In the genomic region with DNA sequence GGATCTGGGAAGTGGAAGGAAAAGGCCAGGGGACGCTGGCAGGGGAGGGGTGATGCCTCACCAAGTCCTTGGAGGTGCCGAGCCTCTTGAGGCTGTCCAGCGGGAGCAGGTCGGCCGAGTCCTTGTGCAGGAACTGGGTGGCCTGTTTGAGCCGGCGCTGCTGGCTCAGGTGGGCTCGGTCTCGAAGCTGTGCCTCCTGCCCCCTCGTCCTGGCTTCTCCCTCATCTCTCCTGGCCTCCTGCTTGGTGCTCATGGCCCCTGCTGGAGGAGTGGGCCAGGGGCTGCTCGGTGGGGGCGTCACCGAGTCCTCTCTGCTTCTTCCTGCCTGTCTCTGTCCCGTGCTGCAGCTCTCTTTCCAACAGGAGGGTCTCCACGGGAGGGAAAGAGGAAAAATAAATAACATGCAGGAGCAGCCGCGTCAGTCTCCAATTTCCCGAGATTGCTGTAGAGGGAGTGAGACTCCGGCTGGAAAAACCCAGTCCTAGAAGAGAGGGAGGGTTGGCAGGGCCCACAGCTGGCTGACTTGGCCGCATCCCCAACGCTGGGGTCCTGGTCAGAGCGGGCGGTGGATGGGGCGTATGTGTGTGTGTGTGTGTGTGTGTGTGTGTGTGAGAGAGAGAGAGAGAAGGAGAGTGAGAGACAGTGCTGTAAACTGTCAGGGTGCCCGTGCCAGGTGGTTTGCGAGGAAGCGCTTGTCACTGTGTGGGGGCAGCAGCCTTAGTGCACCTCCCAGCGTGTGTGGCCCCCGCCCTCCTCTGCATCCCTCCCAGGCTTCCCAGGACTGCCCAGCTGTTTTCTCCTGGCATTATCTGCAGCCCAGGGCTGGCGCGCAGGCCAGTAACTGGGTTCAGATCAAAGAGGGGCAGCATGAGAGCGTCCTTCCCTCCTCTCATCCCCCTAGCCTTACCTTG, we compare ENCODE assay signal across 8 cellular contexts.
DNase-seq lines count a peak whose midpoint lies in the region; ATAC-seq lines count a peak whose summit lies in the region.

A gene with protein sequence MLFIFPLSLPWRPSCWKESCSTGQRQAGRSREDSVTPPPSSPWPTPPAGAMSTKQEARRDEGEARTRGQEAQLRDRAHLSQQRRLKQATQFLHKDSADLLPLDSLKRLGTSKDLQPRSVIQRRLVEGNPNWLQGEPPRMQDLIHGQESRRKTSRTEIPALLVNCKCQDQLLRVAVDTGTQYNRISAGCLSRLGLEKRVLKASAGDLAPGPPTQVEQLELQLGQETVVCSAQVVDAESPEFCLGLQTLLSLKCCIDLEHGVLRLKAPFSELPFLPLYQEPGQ (minus strand): TSS at position 455 of the 911 bp plus-strand sequence. CDS start 52 bp downstream, at position 403.

- no peak within 1 kb of the TSS for H3K4me3 Mint-ChIP-seq in stimulated activated naive CD8-positive, alpha-beta T cell treated with anti-CD3 and anti-CD28 coated beads, Interleukin-15, amount 100 ng/mL, for 72 hours

- H3K9me3 Mint-ChIP-seq in stimulated activated naive CD8-positive, alpha-beta T cell treated with anti-CD3 and anti-CD28 coated beads, Interleukin-15, amount 100 ng/mL, for 72 hours = no peaks in the 10 kb centered on the region

- H3K27ac Mint-ChIP-seq in stimulated activated naive CD8-positive, alpha-beta T cell treated with anti-CD3 and anti-CD28 coated beads, Interleukin-15, amount 100 ng/mL, for 72 hours = peak within 1 kb of the TSS; percentile 83 to 86

- ATAC-seq in stimulated activated naive CD8-positive, alpha-beta T cell treated with anti-CD3 and anti-CD28 coated beads, Interleukin-15, amount 100 ng/mL, for 72 hours = no peak
- ATAC-seq in stimulated activated naive CD8-positive, alpha-beta T cell treated with anti-CD3 and anti-CD28 coated beads, Interleukin-15, Interleukin-2, amounts not matched to agents 100 U/mL and 50 U/mL, for 24 hours = no peak
- ATAC-seq in HG02970 (IDR thresholded peaks at IDR 0.05; ENCODE audit: low FRiP score, unreplicated experiment) = no peak

- DNase-seq in stimulated activated naive CD8-positive, alpha-beta T cell treated with anti-CD3 and anti-CD28 coated beads, Interleukin-15, amount 100 ng/mL, for 72 hours = no peak
- DNase-seq in stimulated activated naive CD8-positive, alpha-beta T cell treated with anti-CD3 and anti-CD28 coated beads, Interleukin-15, Interleukin-2, amounts not matched to agents 100 U/mL and 50 U/mL, for 24 hours = no peak
- DNase-seq in epidermal melanocyte (ENCODE audit: insufficient read length, low spot score) (peak; percentile 22), middle frontal gyrus (ENCODE audit: extremely low spot score, low spot score) (peak; percentile 27), NCI-H187 (lab: John Stamatoyannopoulos, UW) (no peak), EL (no peak)
- DNase-seq in activated CD8-positive, alpha-beta memory T cell treated with anti-CD3 and anti-CD28 coated beads, Interleukin-2, amount 50 U/mL, for 48 hours = no peak

- H3K27me3 Mint-ChIP-seq in stimulated activated naive CD8-positive, alpha-beta T cell treated with anti-CD3 and anti-CD28 coated beads, Interleukin-15, amount 100 ng/mL, for 72 hours = no peaks in the 10 kb centered on the region

- H3K4me1 Mint-ChIP-seq in stimulated activated naive CD8-positive, alpha-beta T cell treated with anti-CD3 and anti-CD28 coated beads, Interleukin-15, amount 100 ng/mL, for 72 hours = peaks cover 16% of the 10 kb centered on the region

Comparison
In these comparisons a context has a peak if more than half of its experiments do, and no peak if none do; other contexts are left out.
1. DNase-seq: peak in epidermal melanocyte (single experiment) and middle frontal gyrus (single experiment); none in stimulated activated naive CD8-positive, alpha-beta T cell treated with anti-CD3 and anti-CD28 coated beads, Interleukin-15, amount 100 ng/mL, for 72 hours (0 of 2), stimulated activated naive CD8-positive, alpha-beta T cell treated with anti-CD3 and anti-CD28 coated beads, Interleukin-15, Interleukin-2, amounts not matched to agents 100 U/mL and 50 U/mL, for 24 hours (single experiment), NCI-H187 (0 of 2), EL (single experiment) and activated CD8-positive, alpha-beta memory T cell treated with anti-CD3 and anti-CD28 coated beads, Interleukin-2, amount 50 U/mL, for 48 hours (single experiment).